14 cellular contexts compared by ENCODE assay signal in the genomic region with DNA sequence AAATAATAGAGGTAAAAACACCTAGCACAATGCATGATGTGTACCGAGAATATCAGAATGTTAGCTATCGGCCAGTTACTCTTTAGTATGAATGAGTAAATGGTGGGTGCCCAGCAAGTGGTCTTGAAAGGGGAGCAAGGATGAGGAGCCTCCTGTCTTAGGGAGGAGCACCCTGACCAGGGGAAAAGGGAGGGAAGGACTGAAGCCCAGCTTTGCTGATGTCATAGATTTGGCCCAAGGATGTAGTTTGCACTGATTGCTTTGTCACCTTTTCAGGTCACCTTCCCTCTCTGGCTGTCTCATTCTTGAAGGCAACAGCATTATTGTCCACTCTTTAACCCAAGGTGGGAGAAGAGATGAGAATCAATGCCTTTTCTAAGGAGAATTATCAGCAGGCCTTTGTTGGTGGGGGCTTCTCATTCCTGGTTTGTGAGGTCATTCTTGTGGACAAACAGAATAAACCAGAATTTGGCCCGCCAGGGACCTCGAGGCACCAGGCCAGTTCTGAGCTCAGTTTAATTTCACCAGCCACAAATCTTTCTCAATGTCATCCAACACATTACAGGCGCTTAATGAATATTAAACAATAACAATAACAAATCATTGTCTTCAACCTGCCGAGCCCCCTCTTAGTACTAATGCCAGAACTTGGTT.
DNase-seq lines count a peak whose midpoint lies in the region; ATAC-seq and TF ChIP-seq lines count a peak whose summit lies in the region.
"Had no signal": no experiment of that assay in that cellular context is flagged by ENCODE, and none has a peak within 500 bp of the region (broad histone marks: within the 10 kb centered on the region; RNA-seq: fewer than 3 reads in every experiment).

No MANE protein-coding gene starts in this region.

- peak; percentile 28 for ATAC-seq in left ventricle myocardium superior
- ATAC-seq in psoas muscle: no peak
- ATAC-seq in left lobe of liver: no peak
- no peak for ATAC-seq in activated T-cell treated with anti-CD3 and anti-CD28 coated beads, Interleukin-2, amount 50 U/mL, for 72 hours (replicated peaks in 1 of 2)

- H3K9me3 ChIP-seq in left ventricle myocardium inferior (replicated peaks) (no peaks in the 10 kb centered on the region), psoas muscle (no peaks in the 10 kb centered on the region)
- H3K9me3 ChIP-seq: HAP-1 had no signal

- WGBS in psoas muscle, 3 donors: 64 to 74% (median 68%) methylated on average over 6 of the region's 6 CpGs

- H3K27me3 Mint-ChIP-seq in activated T-cell treated with anti-CD3 and anti-CD28 coated beads, Interleukin-2, amount 50 U/mL, for 72 hours (ENCODE audit: low read depth): peaks cover 17% of the 10 kb centered on the region

- no peak overlapping the region for H3K27ac Mint-ChIP-seq in activated T-cell treated with anti-CD3 and anti-CD28 coated beads, Interleukin-2, amount 50 U/mL, for 72 hours
- H3K27ac Mint-ChIP-seq: CD4-positive, alpha-beta T cell had no signal

- H3K4me1 Mint-ChIP-seq in activated T-cell treated with anti-CD3 and anti-CD28 coated beads, Interleukin-2, amount 50 U/mL, for 72 hours (ENCODE audit: low read depth): peaks cover 3% of the 10 kb centered on the region

- H3K36me3 ChIP-seq in left ventricle myocardium inferior (no peaks in the 10 kb centered on the region), psoas muscle (ENCODE audit: insufficient read depth in 1 of 2, low read depth in 1 of 2) (no peaks in the 10 kb centered on the region)
- H3K36me3 ChIP-seq: HAP-1 had no signal

- H3K27ac ChIP-seq in left ventricle myocardium inferior (replicated peaks) (no peak overlapping the region), psoas muscle (no peak overlapping the region)

- H3K4me3 Mint-ChIP-seq in activated T-cell treated with anti-CD3 and anti-CD28 coated beads, Interleukin-2, amount 50 U/mL, for 72 hours: no peak overlapping the region
- H3K4me3 Mint-ChIP-seq: CD4-positive, alpha-beta T cell had no signal

- in situ Hi-C loops in astrocyte of the spinal cord (cut with HindIII; ENCODE audit: low sequenced_read_pairs): no loop called here

- intact Hi-C loops in left ventricle myocardium superior (cut with micrococcal nuclease): no loop called here
- intact Hi-C loops in left ventricle myocardium inferior (cut with micrococcal nuclease): no loop called here
- intact Hi-C loops in psoas muscle (cut with DNase I): no loop called here

- H3K4me3 ChIP-seq in left ventricle myocardium inferior: no peak overlapping the region
- no peak overlapping the region for H3K4me3 ChIP-seq in astrocyte of the spinal cord (ENCODE audit: low read depth, low read length)
- no peak overlapping the region for H3K4me3 ChIP-seq in psoas muscle
- H3K4me3 ChIP-seq: HAP-1 had no signal

- H3K4me1 ChIP-seq in left ventricle myocardium inferior (no peaks in the 10 kb centered on the region), psoas muscle (no peaks in the 10 kb centered on the region)
- H3K4me1 ChIP-seq: HAP-1 had no signal

- TF ChIP-seq CTCF in left ventricle myocardium inferior (IDR thresholded peaks at IDR 0.05; ENCODE audit: borderline replicate concordance): no peak
- no peak for TF ChIP-seq CTCF in astrocyte of the spinal cord (IDR thresholded peaks at IDR 0.05; ENCODE audit: low read depth, low read length)
- TF ChIP-seq CTCF in psoas muscle (IDR thresholded peaks at IDR 0.05): no peak

- no peaks in the 10 kb centered on the region for H3K9me3 Mint-ChIP-seq in activated T-cell treated with anti-CD3 and anti-CD28 coated beads, Interleukin-2, amount 50 U/mL, for 72 hours
- H3K9me3 Mint-ChIP-seq: CD4-positive, alpha-beta T cell had no signal

- peaks cover 35% of the 10 kb centered on the region for H3K27me3 ChIP-seq in left ventricle myocardium inferior (ENCODE audit: low read depth)
- H3K27me3 ChIP-seq in psoas muscle (ENCODE audit: insufficient read depth in 3 of 3, low read length in 2 of 3): no peaks in the 10 kb centered on the region

- no peaks in the 10 kb centered on the region for H3K36me3 Mint-ChIP-seq in activated T-cell treated with anti-CD3 and anti-CD28 coated beads, Interleukin-2, amount 50 U/mL, for 72 hours (ENCODE audit: insufficient read depth in 2 of 2)

- DNase-seq in left ventricle myocardium superior (peak; percentile 48), left ventricle myocardium inferior (no peak), astrocyte of the spinal cord (ENCODE audit: low read depth, low spot score) (peak; percentile 8), psoas muscle (peak; percentile 34 to 64), left lobe of liver (ENCODE audit: low spot score) (no peak), NOMO-1 (lab: John Stamatoyannopoulos, UW; ENCODE audit: unreplicated experiment in 2 of 2) (no peak)
- DNase-seq in activated T-cell treated with anti-CD3 and anti-CD28 coated beads, Interleukin-2, amount 50 U/mL, for 72 hours: no peak
- DNase-seq: 8988T; AML-193; C1 segment of cervical spinal cord; Calu3; CD4-positive, alpha-beta T cell; DMS 273 treated with DMSO at 0.1 percent for 48 hours had no signal

Comparison
In these comparisons a context has a peak if more than half of its experiments do, and no peak if none do; other contexts are left out.
1. DNase-seq: peak in left ventricle myocardium superior (single experiment), astrocyte of the spinal cord (single experiment) and psoas muscle (2 of 2); none in left ventricle myocardium inferior (single experiment), left lobe of liver (single experiment), activated T-cell treated with anti-CD3 and anti-CD28 coated beads, Interleukin-2, amount 50 U/mL, for 72 hours (0 of 2) and NOMO-1 (0 of 2).